8 cellular contexts compared by ENCODE assay signal in the genomic region with DNA sequence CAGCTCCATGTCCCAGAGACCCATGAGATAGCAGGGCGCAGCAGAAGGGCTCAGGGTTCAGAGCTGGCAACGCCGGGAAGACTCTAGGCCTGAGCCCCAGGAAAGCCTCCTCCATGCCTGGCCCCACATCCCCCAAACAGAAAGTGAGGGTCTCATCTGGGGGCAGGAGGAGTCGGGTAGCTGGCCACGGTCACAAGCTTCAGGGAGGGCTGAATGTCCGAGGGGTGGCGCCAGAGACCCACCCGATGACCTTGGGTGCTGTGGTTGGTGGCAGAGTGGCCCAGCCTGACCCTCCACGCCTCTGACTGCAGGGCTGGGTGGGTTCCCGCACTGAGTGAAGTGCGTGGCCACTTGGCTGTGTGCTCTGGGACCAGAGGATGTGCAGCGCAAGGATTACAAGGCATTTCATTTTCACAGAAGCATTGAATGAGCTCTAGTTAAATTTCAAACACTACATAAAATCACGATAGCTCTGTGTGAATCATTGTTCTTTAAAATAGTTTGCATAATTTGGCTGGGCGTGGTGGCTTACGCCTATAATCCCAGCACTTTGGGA. TPM values are rescaled to one million over a fixed set of nuclear protein-coding genes. Genes with fewer than 3 reads are reported as not detected.
DNase-seq lines count a peak whose midpoint lies in the region; ATAC-seq lines count a peak whose summit lies in the region.

No MANE protein-coding gene starts in this region.

- no peaks in the 10 kb centered on the region for H3K9me3 Mint-ChIP-seq in activated CD8-positive, alpha-beta memory T cell treated with anti-CD3 and anti-CD28 coated beads, Interleukin-2, amount 10 ng/mL, durations not matched to agents 7 days and 5 days (ENCODE audit: low read depth)
- no peaks in the 10 kb centered on the region for H3K9me3 Mint-ChIP-seq in memory B cell

- CTCF ChIA-PET in activated CD8-positive, alpha-beta memory T cell treated with anti-CD3 and anti-CD28 coated beads, Interleukin-2, amount 10 ng/mL, durations not matched to agents 7 days and 5 days (lab: Charles Lee) = interaction anchor here (0.6 to 7.3 kb wide), 29 partner anchors 11 to 288 kb away, joined by 3 to 183 read pairs (median 5); partner anchors contain the start of genes ABCA2, AJM1, CLIC3 and FUT7

- no peak for ATAC-seq in activated CD8-positive, alpha-beta memory T cell treated with anti-CD3 and anti-CD28 coated beads, Interleukin-2, amount 10 ng/mL, durations not matched to agents 7 days and 5 days
- no peak for ATAC-seq in memory B cell (ENCODE audit: low read depth)
- no peak for ATAC-seq in GM21786 (IDR thresholded peaks at IDR 0.05; ENCODE audit: unreplicated experiment)
- ATAC-seq in GM21390 (IDR thresholded peaks at IDR 0.05; ENCODE audit: unreplicated experiment) = no peak

- peak; percentile 57 for DNase-seq in activated CD8-positive, alpha-beta memory T cell treated with anti-CD3 and anti-CD28 coated beads, Interleukin-2, amount 10 ng/mL, durations not matched to agents 7 days and 5 days
- DNase-seq in activated CD8-positive, alpha-beta memory T cell treated with anti-CD3 and anti-CD28 coated beads, Interleukin-2, amount 50 U/mL, for 48 hours = no peak
- DNase-seq in NOMO-1 treated with DMSO at 0.1 percent for 48 hours (lab: John Stamatoyannopoulos, UW; ENCODE audit: unreplicated experiment) (peak; percentile 43), dermis blood vessel endothelial cell (peak; percentile 63), memory B cell (ENCODE audit: low spot score in 2 of 2) (no peak), NCI-H2081 treated with DMSO at 0.1 percent for 48 hours (lab: John Stamatoyannopoulos, UW) (no peak)

- no peaks in the 10 kb centered on the region for H3K36me3 Mint-ChIP-seq in activated CD8-positive, alpha-beta memory T cell treated with anti-CD3 and anti-CD28 coated beads, Interleukin-2, amount 10 ng/mL, durations not matched to agents 7 days and 5 days
- no peaks in the 10 kb centered on the region for H3K36me3 Mint-ChIP-seq in memory B cell

- peak overlapping the region; percentile 15 for H3K4me3 Mint-ChIP-seq in activated CD8-positive, alpha-beta memory T cell treated with anti-CD3 and anti-CD28 coated beads, Interleukin-2, amount 10 ng/mL, durations not matched to agents 7 days and 5 days
- peak overlapping the region; percentile 17 for H3K4me3 Mint-ChIP-seq in memory B cell

- H3K27ac Mint-ChIP-seq in activated CD8-positive, alpha-beta memory T cell treated with anti-CD3 and anti-CD28 coated beads, Interleukin-2, amount 10 ng/mL, durations not matched to agents 7 days and 5 days = peak overlapping the region; percentile 54
- H3K27ac Mint-ChIP-seq in memory B cell = no peak overlapping the region

- peaks cover 16% of the 10 kb centered on the region for H3K4me1 Mint-ChIP-seq in activated CD8-positive, alpha-beta memory T cell treated with anti-CD3 and anti-CD28 coated beads, Interleukin-2, amount 10 ng/mL, durations not matched to agents 7 days and 5 days
- peaks cover 5% of the 10 kb centered on the region for H3K4me1 Mint-ChIP-seq in memory B cell

- no peaks in the 10 kb centered on the region for H3K27me3 Mint-ChIP-seq in activated CD8-positive, alpha-beta memory T cell treated with anti-CD3 and anti-CD28 coated beads, Interleukin-2, amount 10 ng/mL, durations not matched to agents 7 days and 5 days
- no peaks in the 10 kb centered on the region for H3K27me3 Mint-ChIP-seq in memory B cell

RNA-seq across cellular contexts. Expression of gene C8G, which starts 3.0 kb away (rescaled TPM):
- total RNA-seq in activated CD8-positive, alpha-beta memory T cell treated with anti-CD3 and anti-CD28 coated beads, Interleukin-2, amount 10 ng/mL, durations not matched to agents 7 days and 5 days = 1 to 10 TPM in 1 of 2 experiments, not detected in 1; 1.7 TPM
- total RNA-seq in dermis blood vessel endothelial cell = 1.7 TPM in 1 of 2 replicates, not detected in the other

RNA-seq across cellular contexts. Expression of gene FBXW5, which starts 3.5 kb away (rescaled TPM):
- total RNA-seq in activated CD8-positive, alpha-beta memory T cell treated with anti-CD3 and anti-CD28 coated beads, Interleukin-2, amount 10 ng/mL, durations not matched to agents 7 days and 5 days = 100 to 1,000 TPM; 106 to 107 TPM
- 255 and 270 TPM in 2 replicates for total RNA-seq in dermis blood vessel endothelial cell

RNA-seq across cellular contexts. Expression of gene LCN12, which starts 4.0 kb away (rescaled TPM):
- total RNA-seq in activated CD8-positive, alpha-beta memory T cell treated with anti-CD3 and anti-CD28 coated beads, Interleukin-2, amount 10 ng/mL, durations not matched to agents 7 days and 5 days = 1 to 10 TPM in 1 of 2 experiments, under 1 TPM in 1; 0.68 to 1.2 TPM
- total RNA-seq in dermis blood vessel endothelial cell = not detected in 2 replicates

RNA-seq across cellular contexts. Expression of gene PTGDS, which starts 29.3 kb away (rescaled TPM):
- 1 to 10 TPM; 1.2 to 3.2 TPM for total RNA-seq in activated CD8-positive, alpha-beta memory T cell treated with anti-CD3 and anti-CD28 coated beads, Interleukin-2, amount 10 ng/mL, durations not matched to agents 7 days and 5 days
- 0.17 and 0.60 TPM in 2 replicates for total RNA-seq in dermis blood vessel endothelial cell

RNA-seq across cellular contexts. Expression of gene LCNL1, which starts 34.8 kb away (rescaled TPM):
- under 1 TPM in 1 of 2 experiments, not detected in 1; 0.09 TPM for total RNA-seq in activated CD8-positive, alpha-beta memory T cell treated with anti-CD3 and anti-CD28 coated beads, Interleukin-2, amount 10 ng/mL, durations not matched to agents 7 days and 5 days
- total RNA-seq in dermis blood vessel endothelial cell = not detected in 2 replicates

Comparison
In these comparisons a context has a peak if more than half of its experiments do, and no peak if none do; other contexts are left out.
1. DNase-seq: peak in activated CD8-positive, alpha-beta memory T cell treated with anti-CD3 and anti-CD28 coated beads, Interleukin-2, amount 10 ng/mL, durations not matched to agents 7 days and 5 days (single experiment), NOMO-1 treated with DMSO at 0.1 percent for 48 hours (single experiment) and dermis blood vessel endothelial cell (single experiment); none in activated CD8-positive, alpha-beta memory T cell treated with anti-CD3 and anti-CD28 coated beads, Interleukin-2, amount 50 U/mL, for 48 hours (single experiment), memory B cell (0 of 2) and NCI-H2081 treated with DMSO at 0.1 percent for 48 hours (single experiment).